1 cellular context compared by ENCODE assay signal in genomic region chr11:2420502-2421225, GRCh38.
TF ChIP-seq lines count a peak whose summit lies in the region.

No MANE protein-coding gene starts in this region.

TF ChIP-seq in K562, 482 proteins besides CTCF, POLR2A, EP300 and RAD21:
- peak; percentile 16; the same call in 1 of the 2 replicates for TF ChIP-seq MYNN (IDR thresholded peaks at IDR 0.05)
- no peak for TF ChIP-seq MYNN (CRISPR knock-in tag; IDR thresholded peaks at IDR 0.05)
- TF ChIP-seq ZFP36 (IDR thresholded peaks at IDR 0.05; ENCODE audit: low read depth, low read length, partially characterized antibody) = peak; percentile 22
- TF ChIP-seq PCBP1 (IDR thresholded peaks at IDR 0.05; ENCODE audit: low read depth, low read length, poor library complexity, severe bottlenecking) = peak; percentile 58
- TF ChIP-seq ZNF76 (CRISPR knock-in tag; IDR thresholded peaks at IDR 0.05; ENCODE audit: borderline replicate concordance) = no peak
- peak; percentile 97 for TF ChIP-seq SMC3 (conservative IDR thresholded peaks at IDR 0.05; ENCODE audit: insufficient read depth, low read depth, low read length)
- peak; percentile 24; the same call in 1 of the 2 replicates for TF ChIP-seq USF1 (CRISPR knock-in tag; IDR thresholded peaks at IDR 0.05)
- TF ChIP-seq ZNF165 (CRISPR knock-in tag; IDR thresholded peaks at IDR 0.05; ENCODE audit: borderline replicate concordance) = no peak
- peak; percentile 60; the same call in 1 of the 2 replicates for TF ChIP-seq ARID2 (IDR thresholded peaks at IDR 0.05)
- 0 out of 2 replicates have a peak, but pooled peaks have one; percentile 21 for TF ChIP-seq MAX (CRISPR knock-in tag; IDR thresholded peaks at IDR 0.05)
- TF ChIP-seq BHLHE40 (IDR thresholded peaks at IDR 0.05; ENCODE audit: low read length) = 0 out of 2 replicates have a peak, but pooled peaks have one; percentile 14
- no peak for TF ChIP-seq TRIM24 (IDR thresholded peaks at IDR 0.05)
- no peak for TF ChIP-seq CBX8 (IDR thresholded peaks at IDR 0.05; ENCODE audit: borderline replicate concordance, extremely low read depth, low read depth, low read length, poor library complexity, severe bottlenecking)
- TF ChIP-seq STAG1 (CRISPR knock-in tag; IDR thresholded peaks at IDR 0.05; ENCODE audit: borderline replicate concordance) = peak; percentile 92
- TF ChIP-seq CTCFL (IDR thresholded peaks at IDR 0.05; ENCODE audit: borderline replicate concordance, insufficient read depth, low read depth, low read length, poor library complexity, severe bottlenecking) = peak; percentile 17
- TF ChIP-seq TEAD4 (IDR thresholded peaks at IDR 0.05; ENCODE audit: low read length) = no peak
- TF ChIP-seq TEAD4 (CRISPR knock-in tag; IDR thresholded peaks at IDR 0.05; ENCODE audit: borderline replicate concordance) = 0 out of 2 replicates have a peak, but pooled peaks have one; percentile 44
- peak; percentile 73 to 79; a peak in 3 of 4 replicates for TF ChIP-seq MAZ (CRISPR knock-in tag; conservative IDR thresholded peaks at IDR 0.05 in 1 of 2, IDR thresholded peaks at IDR 0.05 in 1 of 2)
- TF ChIP-seq CC2D1A (IDR thresholded peaks at IDR 0.05) = 0 out of 2 replicates have a peak, but pooled peaks have one; percentile 30
- TF ChIP-seq ZNF263 (CRISPR knock-in tag; IDR thresholded peaks at IDR 0.05; ENCODE audit: borderline replicate concordance) = peak; percentile 83
- peak; percentile 85 for TF ChIP-seq RB1 (IDR thresholded peaks at IDR 0.05; ENCODE audit: low read depth)
- peak; percentile 31; the same call in 1 of the 2 replicates for TF ChIP-seq CTBP1 (IDR thresholded peaks at IDR 0.05; ENCODE audit: borderline replicate concordance)
- TF ChIP-seq THRA (IDR thresholded peaks at IDR 0.05) = no peak
- peak; percentile 40; the same call in 1 of the 2 replicates for TF ChIP-seq ZBTB7A (IDR thresholded peaks at IDR 0.05; ENCODE audit: borderline replicate concordance, control insufficient read depth, low read depth, low read length)
- peak in 1 of 2 experiments; percentile 30; a peak in 1 of 4 replicates for TF ChIP-seq RCOR1 (IDR thresholded peaks at IDR 0.05; ENCODE audit: borderline replicate concordance in 1 of 2, low read depth in 2 of 2, low read length in 2 of 2)
- peak; percentile 14 for TF ChIP-seq NEUROD1 (IDR thresholded peaks at IDR 0.05; ENCODE audit: borderline replicate concordance, low read depth, low read length, partially characterized antibody)
- no peak for TF ChIP-seq RFX1 (IDR thresholded peaks at IDR 0.05)
- 0 out of 2 replicates have a peak, but pooled peaks have one; percentile 14 for TF ChIP-seq L3MBTL2 (IDR thresholded peaks at IDR 0.05)
- TF ChIP-seq DEAF1 (CRISPR knock-in tag; IDR thresholded peaks at IDR 0.05) = peak; percentile 81
- 0 out of 2 replicates have a peak, but pooled peaks have one; percentile 18 for TF ChIP-seq SMAD4 (CRISPR knock-in tag; conservative IDR thresholded peaks at IDR 0.05)
- peak; percentile 41; the same call in 1 of the 2 replicates for TF ChIP-seq ZFX (CRISPR knock-in tag; IDR thresholded peaks at IDR 0.05)
- peak; percentile 35; the same call in 1 of the 2 replicates for TF ChIP-seq CXXC5 (CRISPR knock-in tag; IDR thresholded peaks at IDR 0.05)
- TF ChIP-seq CREM (IDR thresholded peaks at IDR 0.05; ENCODE audit: low read depth) = 0 out of 2 replicates have a peak, but pooled peaks have one; percentile 20
- 0 out of 2 replicates have a peak, but pooled peaks have one; percentile 54 for TF ChIP-seq GABPB1 (CRISPR knock-in tag; IDR thresholded peaks at IDR 0.05)
- peak; percentile 26; the same call in 1 of the 2 replicates for TF ChIP-seq TFAP4 (CRISPR knock-in tag; IDR thresholded peaks at IDR 0.05; ENCODE audit: borderline replicate concordance)
- no peak for TF ChIP-seq DACH1 (IDR thresholded peaks at IDR 0.05; ENCODE audit: partially characterized antibody)
- TF ChIP-seq MYC (IDR thresholded peaks at IDR 0.05; ENCODE audit: low read depth, low read length) = 0 out of 2 replicates have a peak, but pooled peaks have one; percentile 23
- TF ChIP-seq MYC (CRISPR knock-in tag; IDR thresholded peaks at IDR 0.05; ENCODE audit: borderline replicate concordance, low read depth) = no peak
- no peak for TF ChIP-seq GMEB1 (CRISPR knock-in tag; IDR thresholded peaks at IDR 0.05)
- peak; percentile 19; the same call in 1 of the 2 replicates for TF ChIP-seq MTA3 (IDR thresholded peaks at IDR 0.05; ENCODE audit: borderline replicate concordance)
- TF ChIP-seq VEZF1 (CRISPR knock-in tag; IDR thresholded peaks at IDR 0.05) = peak; percentile 65
